23 cellular contexts compared by ENCODE assay signal in the genomic region with DNA sequence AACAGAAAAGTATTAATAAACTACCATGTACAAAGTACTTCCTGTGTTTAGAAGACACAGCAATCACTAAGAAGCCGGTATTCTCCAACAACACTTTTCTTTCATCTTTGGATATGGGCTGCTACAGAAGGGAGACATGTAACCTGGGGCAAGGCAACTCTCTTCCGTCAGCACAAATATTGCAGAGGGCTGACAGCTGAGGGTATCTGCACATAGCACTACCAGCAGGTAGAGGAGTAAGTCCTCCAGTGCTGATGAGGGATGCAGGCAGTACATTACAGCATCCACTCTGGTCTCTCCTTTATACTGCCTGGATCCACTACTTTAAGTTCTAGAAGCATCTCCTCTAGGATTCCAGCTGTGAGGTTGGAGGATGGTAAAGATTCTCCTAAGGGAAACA.
"Had no signal": no experiment of that assay in that cellular context is flagged by ENCODE, and none has a peak within 500 bp of the region (broad histone marks: within the 10 kb centered on the region; RNA-seq: fewer than 3 reads in every experiment).

No MANE protein-coding gene starts in this region.

- H3K9me3 ChIP-seq: lower lobe of right lung, tibial artery had no signal

- H3K9me3 Mint-ChIP-seq: activated naive CD4-positive, alpha-beta T cell treated with anti-CD3 and anti-CD28 coated beads for 36 hours; activated naive CD8-positive, alpha-beta T cell treated with anti-CD3 and anti-CD28 coated beads, Interleukin-2, amount 10 ng/mL, durations not matched to agents 7 days and 5 days; activated T-cell treated with anti-CD3 and anti-CD28 coated beads, Interleukin-2, amount 50 U/mL, for 72 hours; naive thymus-derived CD4-positive, alpha-beta T cell; neural progenitor cell; stimulated activated naive CD8-positive, alpha-beta T cell treated with anti-CD3 and anti-CD28 coated beads, Interleukin-15, Interleukin-2, amounts not matched to agents 100 ng/mL and 50 ng/mL, for 24 hours; T-helper 1 cell treated with Interleukin-12 subunit alpha and Interleukin-12 subunit beta and Interleukin-4 antibody, amounts not matched to agents 30 μg/mL and 1 μg/mL, for 36 hours had no signal

- H2AFZ ChIP-seq: neural progenitor cell had no signal

- H3K4me2 ChIP-seq: neural progenitor cell had no signal

- H3K27ac Mint-ChIP-seq: activated naive CD4-positive, alpha-beta T cell treated with anti-CD3 and anti-CD28 coated beads for 36 hours; activated naive CD8-positive, alpha-beta T cell treated with anti-CD3 and anti-CD28 coated beads, Interleukin-2, amount 10 ng/mL, durations not matched to agents 7 days and 5 days; activated T-cell treated with anti-CD3 and anti-CD28 coated beads, Interleukin-2, amount 50 U/mL, for 72 hours; neural progenitor cell; stimulated activated naive CD8-positive, alpha-beta T cell treated with anti-CD3 and anti-CD28 coated beads, Interleukin-15, Interleukin-2, amounts not matched to agents 100 ng/mL and 50 ng/mL, for 24 hours; T-helper 1 cell treated with Interleukin-12 subunit alpha and Interleukin-12 subunit beta and Interleukin-4 antibody, amounts not matched to agents 30 μg/mL and 1 μg/mL, for 36 hours had no signal

- ATAC-seq: activated T-cell treated with anti-CD3 and anti-CD28 coated beads, Interleukin-2, amount 50 U/mL, for 72 hours; foreskin keratinocyte; lower lobe of right lung; naive thymus-derived CD4-positive, alpha-beta T cell had no signal

- H3K27ac ChIP-seq: cardiac muscle cell, foreskin keratinocyte, lower lobe of right lung, neural progenitor cell, tibial artery had no signal

- DNase-seq: activated CD4-positive, alpha-beta T cell treated with anti-CD3 and anti-CD28 coated beads for 4 hours; activated CD4-positive, alpha-beta T cell treated with anti-CD3 and anti-CD28 coated beads, Interleukin-2, amount 50 U/mL, for 48 hours; activated CD4-positive, CD25-positive, alpha-beta regulatory T cell; activated effector memory CD4-positive, alpha-beta T cell treated with Interleukin-2 at 50 U/mL for 16 hours; activated naive CD4-positive, alpha-beta T cell treated with anti-CD3 and anti-CD28 coated beads for 36 hours; activated naive CD8-positive, alpha-beta T cell treated with anti-CD3 and anti-CD28 coated beads, Interleukin-2, amount 10 ng/mL, durations not matched to agents 7 days and 5 days; activated T-cell treated with anti-CD3 and anti-CD28 coated beads, Interleukin-2, amount 50 U/mL, for 72 hours; amniotic stem cell; cortex of kidney; foreskin keratinocyte; kidney; lower lobe of right lung; naive thymus-derived CD4-positive, alpha-beta T cell; retina; stimulated activated CD4-positive, alpha-beta T cell treated with anti-CD3 and anti-CD28 coated beads, Interleukin-4, amount 100 ng/mL, for 24 hours; substantia nigra; tibial artery had no signal

- H3K4me3 Mint-ChIP-seq: activated naive CD4-positive, alpha-beta T cell treated with anti-CD3 and anti-CD28 coated beads for 36 hours; activated naive CD8-positive, alpha-beta T cell treated with anti-CD3 and anti-CD28 coated beads, Interleukin-2, amount 10 ng/mL, durations not matched to agents 7 days and 5 days; activated T-cell treated with anti-CD3 and anti-CD28 coated beads, Interleukin-2, amount 50 U/mL, for 72 hours; naive thymus-derived CD4-positive, alpha-beta T cell; neural progenitor cell; stimulated activated naive CD8-positive, alpha-beta T cell treated with anti-CD3 and anti-CD28 coated beads, Interleukin-15, Interleukin-2, amounts not matched to agents 100 ng/mL and 50 ng/mL, for 24 hours; T-helper 1 cell treated with Interleukin-12 subunit alpha and Interleukin-12 subunit beta and Interleukin-4 antibody, amounts not matched to agents 30 μg/mL and 1 μg/mL, for 36 hours had no signal

- H3K36me3 Mint-ChIP-seq: activated naive CD8-positive, alpha-beta T cell treated with anti-CD3 and anti-CD28 coated beads, Interleukin-2, amount 10 ng/mL, durations not matched to agents 7 days and 5 days; naive thymus-derived CD4-positive, alpha-beta T cell; neural progenitor cell had no signal

- H3K4me3 ChIP-seq: cardiac muscle cell, lower lobe of right lung, neural progenitor cell, tibial artery had no signal

- H3K4me1 ChIP-seq: foreskin keratinocyte, tibial artery had no signal

- H3K36me3 ChIP-seq: cardiac muscle cell, lower lobe of right lung, neural progenitor cell, tibial artery had no signal

- H3K9ac ChIP-seq: neural progenitor cell had no signal

- FAIRE-seq: endometrium, kidney, urothelium cell line had no signal

- H3K4me1 Mint-ChIP-seq: activated naive CD8-positive, alpha-beta T cell treated with anti-CD3 and anti-CD28 coated beads, Interleukin-2, amount 10 ng/mL, durations not matched to agents 7 days and 5 days; naive thymus-derived CD4-positive, alpha-beta T cell had no signal

- H3K27me3 ChIP-seq: cardiac muscle cell, foreskin keratinocyte, neural progenitor cell had no signal
